Comparison of ENCODE assay signal across 8 cellular contexts in genomic region chr18:11752116-11752911, GRCh38.
A peak's percentile ranks its signal among the peaks of the same experiment; 100 is the strongest.
DNase-seq lines count a peak whose midpoint lies in the region; ATAC-seq and TF ChIP-seq lines count a peak whose summit lies in the region.

No MANE protein-coding gene starts in this region.

- H3K27me3 Mint-ChIP-seq in activated T-cell treated with anti-CD3 and anti-CD28 coated beads, Interleukin-2, amount 50 U/mL, for 72 hours (ENCODE audit: low read depth) = peaks cover 69% of the 10 kb centered on the region

- H3K4me3 Mint-ChIP-seq in activated T-cell treated with anti-CD3 and anti-CD28 coated beads, Interleukin-2, amount 50 U/mL, for 72 hours = peak overlapping the region; percentile 81 to 82

- H3K36me3 Mint-ChIP-seq in activated T-cell treated with anti-CD3 and anti-CD28 coated beads, Interleukin-2, amount 50 U/mL, for 72 hours (ENCODE audit: insufficient read depth in 2 of 2) = no peaks in the 10 kb centered on the region

- peaks cover 7 to 21% (median 16%) of the 10 kb centered on the region in 6 donors for H3K4me1 ChIP-seq in spleen
- H3K4me1 ChIP-seq in aorta (ENCODE audit: control insufficient read depth in 1 of 2, insufficient read depth in 2 of 2, low read length in 2 of 2) = no peaks in the 10 kb centered on the region

- DNase-seq in NCI-H82 (lab: John Stamatoyannopoulos, UW) = peak; percentile 5
- DNase-seq in NCI-H82 treated with DMSO at 0.1 percent for 48 hours (lab: John Stamatoyannopoulos, UW; ENCODE audit: unreplicated experiment) = no peak
- peak; percentile 22 to 28 for DNase-seq in activated T-cell treated with anti-CD3 and anti-CD28 coated beads, Interleukin-2, amount 50 U/mL, for 72 hours
- no peak for DNase-seq in spleen
- no peak for DNase-seq in NCI-H2171 treated with DMSO at 0.1 percent for 48 hours (lab: John Stamatoyannopoulos, UW)
- DNase-seq in aorta = no peak

- H3K4me3 ChIP-seq in iPS-11a (ENCODE audit: low read depth, low read length) = peak overlapping the region; percentile 54
- peak overlapping the region; percentile 3 to 71 (median 32) for H3K4me3 ChIP-seq in spleen
- H3K4me3 ChIP-seq in aorta (ENCODE audit: low read length in 2 of 2) = no peak overlapping the region

- WGBS in spleen, 5 donors = 2 to 7% (median 3%) methylated on average over 60 to 64 of the region's 64 CpGs
- 2 to 3% methylated on average over 64 of the region's 64 CpGs for WGBS in aorta, 2 donors

- TF ChIP-seq POLR2A in spleen (IDR thresholded peaks at IDR 0.05) = no peak

- H3K27ac ChIP-seq in spleen (peak overlapping the region in 1 of 8 donors; percentile 34), aorta (ENCODE audit: low read depth in 1 of 2, low read length in 2 of 2) (no peak overlapping the region)

- no peak overlapping the region for H3K27ac Mint-ChIP-seq in activated T-cell treated with anti-CD3 and anti-CD28 coated beads, Interleukin-2, amount 50 U/mL, for 72 hours

- H3K27me3 ChIP-seq in spleen (replicated peaks in 1 of 7) = peaks cover 0 to 68% (median 29%) of the 10 kb centered on the region in 7 donors
- no peaks in the 10 kb centered on the region for H3K27me3 ChIP-seq in aorta (ENCODE audit: control insufficient read depth in 1 of 2, insufficient read depth in 2 of 2, low read length in 1 of 2)

- no peak for TF ChIP-seq CTCF in spleen (IDR thresholded peaks at IDR 0.05 in 8 of 11, conservative IDR thresholded peaks at IDR 0.05 in 3 of 11)

- H3K9me3 ChIP-seq in spleen = no peaks in the 10 kb centered on the region
- H3K9me3 ChIP-seq in aorta (ENCODE audit: control insufficient read depth, low read length) = no peaks in the 10 kb centered on the region

- peak; percentile 66 to 79 for ATAC-seq in activated T-cell treated with anti-CD3 and anti-CD28 coated beads, Interleukin-2, amount 50 U/mL, for 72 hours (replicated peaks in 1 of 2)
- ATAC-seq in HG02885 (IDR thresholded peaks at IDR 0.05; ENCODE audit: poor library complexity, unreplicated experiment) = no peak
- ATAC-seq in aorta (ENCODE audit: low FRiP score) = no peak

- intact Hi-C loops in spleen (cut with DNase I; ENCODE audit: low total_unique reads) (no loop called here), aorta (cut with DNase I) (no loop called here)

- H3K9me3 Mint-ChIP-seq in activated T-cell treated with anti-CD3 and anti-CD28 coated beads, Interleukin-2, amount 50 U/mL, for 72 hours = no peaks in the 10 kb centered on the region

- peaks cover 11% of the 10 kb centered on the region for H3K4me1 Mint-ChIP-seq in activated T-cell treated with anti-CD3 and anti-CD28 coated beads, Interleukin-2, amount 50 U/mL, for 72 hours (ENCODE audit: low read depth)

- H3K36me3 ChIP-seq in spleen (no peaks in the 10 kb centered on the region), aorta (ENCODE audit: control insufficient read depth in 1 of 2, insufficient read depth in 2 of 2, low read length in 1 of 2) (no peaks in the 10 kb centered on the region)

Comparison
In these comparisons a context has a peak if more than half of its experiments do, and no peak if none do; other contexts are left out.
1. DNase-seq: peak in NCI-H82 (single experiment) and activated T-cell treated with anti-CD3 and anti-CD28 coated beads, Interleukin-2, amount 50 U/mL, for 72 hours (2 of 2); none in NCI-H82 treated with DMSO at 0.1 percent for 48 hours (single experiment), spleen (single experiment), NCI-H2171 treated with DMSO at 0.1 percent for 48 hours (single experiment) and aorta (0 of 2).
2. ATAC-seq: peak in activated T-cell treated with anti-CD3 and anti-CD28 coated beads, Interleukin-2, amount 50 U/mL, for 72 hours (2 of 2); none in HG02885 (single experiment) and aorta (single experiment).
3. H3K4me3 ChIP-seq: peak in iPS-11a (single experiment) and spleen (8 of 8); none in aorta (0 of 2).